8 cellular contexts compared by ENCODE assay signal in the genomic region with DNA sequence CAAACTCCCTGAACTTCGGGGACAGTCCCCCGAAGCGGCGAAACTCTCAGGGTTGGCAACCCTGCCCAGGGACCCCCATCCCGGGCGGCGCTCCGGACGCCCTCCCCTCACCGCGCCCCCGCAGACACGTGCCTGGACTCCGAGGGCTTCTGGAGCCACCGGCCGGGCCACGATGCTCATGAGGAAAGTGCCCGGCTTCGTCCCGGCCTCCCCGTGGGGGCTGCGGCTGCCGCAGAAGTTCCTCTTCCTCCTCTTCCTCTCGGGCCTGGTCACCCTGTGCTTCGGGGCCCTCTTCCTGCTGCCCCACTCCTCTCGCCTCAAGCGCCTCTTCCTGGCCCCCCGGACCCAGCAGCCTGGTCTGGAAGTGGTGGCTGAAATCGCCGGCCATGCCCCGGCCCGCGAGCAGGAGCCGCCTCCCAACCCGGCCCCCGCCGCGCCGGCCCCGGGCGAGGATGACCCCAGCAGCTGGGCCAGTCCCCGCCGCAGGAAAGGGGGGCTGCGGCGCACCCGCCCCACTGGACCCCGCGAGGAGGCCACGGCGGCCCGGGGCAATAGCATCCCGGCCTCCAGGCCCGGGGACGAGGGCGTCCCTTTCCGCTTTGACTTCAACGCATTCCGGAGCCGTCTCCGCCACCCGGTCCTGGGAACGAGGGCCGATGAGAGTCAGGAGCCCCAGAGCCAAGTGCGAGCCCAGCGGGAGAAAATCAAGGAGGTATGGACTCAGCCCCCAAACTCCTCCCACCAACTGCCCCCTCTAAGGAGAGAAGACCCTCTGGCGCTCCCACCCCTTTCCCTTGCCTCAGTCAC. TPM values are rescaled to one million over a fixed set of nuclear protein-coding genes. Genes with fewer than 3 reads are reported as not detected.
DNase-seq lines count a peak whose midpoint lies in the region; ATAC-seq and TF ChIP-seq lines count a peak whose summit lies in the region.

No MANE protein-coding gene starts in this region.

- H3K4me2 ChIP-seq in OCI-LY3 (ENCODE audit: low read length): peak overlapping the region; percentile 72

- intact Hi-C loops in naive thymus-derived CD4-positive, alpha-beta T cell (cut with micrococcal nuclease): loop anchor here (2.0 to 5.0 kb wide), 7 partner anchors 15 to 854 kb away; a partner anchor contains a TSS

- H3K27me3 Mint-ChIP-seq in CD8-positive, alpha-beta memory T cell: peaks cover 0 to 1% of the 10 kb centered on the region in 2 donors
- H3K27me3 Mint-ChIP-seq in naive thymus-derived CD4-positive, alpha-beta T cell: peaks cover 0 to 71% (median 0%) of the 10 kb centered on the region in 5 donors

- peaks cover 61% of the 10 kb centered on the region for H3K4me1 ChIP-seq in CD8-positive, alpha-beta memory T cell (ENCODE audit: insufficient read depth, low read length)
- H3K4me1 ChIP-seq in OCI-LY3 (ENCODE audit: low read length) (peaks cover 19% of the 10 kb centered on the region), ectodermal cell (ENCODE audit: control insufficient read depth, insufficient read depth, low read length) (peaks cover 17% of the 10 kb centered on the region)
- peaks cover 22 to 37% of the 10 kb centered on the region in 2 donors for H3K4me1 ChIP-seq in naive thymus-derived CD4-positive, alpha-beta T cell (ENCODE audit: control insufficient read depth in 2 of 2, insufficient read depth in 2 of 2, low read length in 2 of 2)

- DNase-seq in CD8-positive, alpha-beta memory T cell: no peak
- no peak for DNase-seq in naive thymus-derived CD4-positive, alpha-beta T cell
- DNase-seq in middle frontal gyrus (ENCODE audit: extremely low spot score, low spot score): no peak
- DNase-seq in NCI-H187 treated with DMSO at 0.1 percent for 48 hours (lab: John Stamatoyannopoulos, UW): no peak

- H2AFZ ChIP-seq in OCI-LY3 (ENCODE audit: low read depth, low read length): no peak overlapping the region

- no peaks in the 10 kb centered on the region for H3K79me2 ChIP-seq in OCI-LY3 (ENCODE audit: low read length)

- peaks cover 65 to 68% (median 67%) of the 10 kb centered on the region in 3 donors for H3K4me1 Mint-ChIP-seq in CD8-positive, alpha-beta memory T cell
- peaks cover 46 to 64% (median 54%) of the 10 kb centered on the region in 7 donors for H3K4me1 Mint-ChIP-seq in naive thymus-derived CD4-positive, alpha-beta T cell

- H3K36me3 ChIP-seq in CD8-positive, alpha-beta memory T cell (ENCODE audit: insufficient read depth, low read length): no peaks in the 10 kb centered on the region
- H3K36me3 ChIP-seq in OCI-LY3 (replicated peaks; ENCODE audit: low read depth, low read length) (no peaks in the 10 kb centered on the region), ectodermal cell (ENCODE audit: control insufficient read depth, insufficient read depth, low read length) (no peaks in the 10 kb centered on the region)
- peaks cover 0 to 4% (median 0%) of the 10 kb centered on the region in 3 experiments for H3K36me3 ChIP-seq in naive thymus-derived CD4-positive, alpha-beta T cell (ENCODE audit: control insufficient read depth in 2 of 3, insufficient read depth in 3 of 3, low read length in 3 of 3)

- H4K20me1 ChIP-seq in OCI-LY3 (ENCODE audit: insufficient read depth, low read length): no peaks in the 10 kb centered on the region

- H3K27ac ChIP-seq in CD8-positive, alpha-beta memory T cell (ENCODE audit: low read depth, low read length): no peak overlapping the region
- H3K27ac ChIP-seq in OCI-LY3 (ENCODE audit: low read length) (no peak overlapping the region), ectodermal cell (ENCODE audit: insufficient read depth, low read depth, low read length, poor library complexity, severe bottlenecking) (no peak overlapping the region)
- peak overlapping the region; percentile 84 for H3K27ac ChIP-seq in naive thymus-derived CD4-positive, alpha-beta T cell (ENCODE audit: low read depth, low read length)

- H3K9me3 Mint-ChIP-seq in CD8-positive, alpha-beta memory T cell: no peaks in the 10 kb centered on the region
- H3K9me3 Mint-ChIP-seq in naive thymus-derived CD4-positive, alpha-beta T cell: peaks cover 0 to 1% (median 0%) of the 10 kb centered on the region in 11 donors

- H3K4me3 ChIP-seq in CD8-positive, alpha-beta memory T cell (ENCODE audit: low read length): peak overlapping the region; percentile 45
- peak overlapping the region; percentile 68 for H3K4me3 ChIP-seq in OCI-LY3 (ENCODE audit: low read length)
- peak overlapping the region; percentile 45 for H3K4me3 ChIP-seq in ectodermal cell (ENCODE audit: insufficient read depth, low read depth, low read length)
- peak overlapping the region; percentile 63 for H3K4me3 ChIP-seq in naive thymus-derived CD4-positive, alpha-beta T cell (ENCODE audit: low read length)

- H3K4me3 Mint-ChIP-seq in CD8-positive, alpha-beta memory T cell: peak overlapping the region; percentile 78 to 93 (median 88)
- H3K4me3 Mint-ChIP-seq in naive thymus-derived CD4-positive, alpha-beta T cell: peak overlapping the region; percentile 90 to 100 (median 98)

- ATAC-seq in naive thymus-derived CD4-positive, alpha-beta T cell: no peak
- ATAC-seq in HG03521 (IDR thresholded peaks at IDR 0.05; ENCODE audit: unreplicated experiment) (no peak), GM18868 (IDR thresholded peaks at IDR 0.05; ENCODE audit: unreplicated experiment) (no peak)

- H3K9ac ChIP-seq in OCI-LY3 (ENCODE audit: low read length): no peak overlapping the region

- H3K36me3 Mint-ChIP-seq in CD8-positive, alpha-beta memory T cell: peaks cover 0 to 3% (median 0%) of the 10 kb centered on the region in 3 donors
- H3K36me3 Mint-ChIP-seq in naive thymus-derived CD4-positive, alpha-beta T cell: peaks cover 0 to 34% (median 5%) of the 10 kb centered on the region in 5 donors

- POLR2A ChIA-PET in CD8-positive, alpha-beta memory T cell (lab: Charles Lee): interaction anchor here (0.6 to 2.1 kb wide), 7 partner anchors 14 to 202 kb away, joined by 3 to 8 read pairs (median 5); a partner anchor contains a TSS
- POLR2A ChIA-PET in naive thymus-derived CD4-positive, alpha-beta T cell (lab: Charles Lee): interaction anchor here (0.5 to 10.3 kb wide), 26 partner anchors 8 to 385 kb away, joined by 3 to 125 read pairs (median 6); a partner anchor contains a TSS

- H3K27me3 ChIP-seq in CD8-positive, alpha-beta memory T cell (ENCODE audit: insufficient read depth, low read length, poor library complexity, severe bottlenecking): no peaks in the 10 kb centered on the region
- peaks cover 52% of the 10 kb centered on the region for H3K27me3 ChIP-seq in OCI-LY3 (ENCODE audit: low read depth, low read length)
- H3K27me3 ChIP-seq in ectodermal cell (ENCODE audit: control insufficient read depth, insufficient read depth, low read length, poor library complexity, severe bottlenecking): peaks cover 52% of the 10 kb centered on the region
- no peaks in the 10 kb centered on the region for H3K27me3 ChIP-seq in naive thymus-derived CD4-positive, alpha-beta T cell (ENCODE audit: control insufficient read depth in 2 of 2, insufficient read depth in 2 of 2, low read length in 2 of 2)

- CTCF ChIA-PET in CD8-positive, alpha-beta memory T cell (lab: Charles Lee): interaction anchor here (0.8 to 3.5 kb wide), 14 partner anchors 9 to 258 kb away, joined by 3 to 22 read pairs (median 6); a partner anchor contains a TSS
- CTCF ChIA-PET in naive thymus-derived CD4-positive, alpha-beta T cell (lab: Charles Lee): interaction anchor here (0.9 to 3.5 kb wide), 17 partner anchors 10 to 192 kb away, joined by 3 to 37 read pairs (median 5); no protein-coding TSS in a partner anchor

- no peak for TF ChIP-seq CTCF in OCI-LY3 (IDR thresholded peaks at IDR 0.05; ENCODE audit: low read depth, low read length)

- peak overlapping the region; percentile 77 to 96 (median 88) for H3K27ac Mint-ChIP-seq in CD8-positive, alpha-beta memory T cell
- peak overlapping the region; percentile 88 to 98 (median 92) for H3K27ac Mint-ChIP-seq in naive thymus-derived CD4-positive, alpha-beta T cell

- 1 to 2% methylated on average over 66 of the region's 66 CpGs for WGBS in ectodermal cell, 2 experiments

- H3K9me3 ChIP-seq in CD8-positive, alpha-beta memory T cell (ENCODE audit: low read length): no peaks in the 10 kb centered on the region
- H3K9me3 ChIP-seq in OCI-LY3 (ENCODE audit: insufficient read depth, low read length): no peaks in the 10 kb centered on the region
- no peaks in the 10 kb centered on the region for H3K9me3 ChIP-seq in ectodermal cell (ENCODE audit: control insufficient read depth, low read length)
- H3K9me3 ChIP-seq in naive thymus-derived CD4-positive, alpha-beta T cell (ENCODE audit: control insufficient read depth in 2 of 3, low read length in 3 of 3): no peaks in the 10 kb centered on the region

RNA-seq across cellular contexts. Expression of a gene that starts 1.2 kb away (rescaled TPM):
- 1 to 10 TPM; 2.8 to 3.6 TPM for total RNA-seq in CD8-positive, alpha-beta memory T cell
- 5.6 TPM for polyA plus RNA-seq in CD8-positive, alpha-beta memory T cell
- polyA plus RNA-seq in ectodermal cell (2013, experiment 1 of 4): 4.7 TPM
- polyA plus RNA-seq in ectodermal cell (2013, experiment 2 of 4): 6.1 TPM
- polyA plus RNA-seq in ectodermal cell (2013, experiment 3 of 4): 4.7 TPM
- 7.0 TPM for polyA plus RNA-seq in ectodermal cell (2013, experiment 4 of 4)
- 10 to 100 TPM; 28.8 to 85.5 (median 69.9) TPM for total RNA-seq in naive thymus-derived CD4-positive, alpha-beta T cell
- polyA plus RNA-seq in naive thymus-derived CD4-positive, alpha-beta T cell: 10 to 100 TPM; 16.0 to 30.4 TPM

Comparison
In these comparisons a context has a peak if more than half of its experiments do, and no peak if none do; other contexts are left out.
1. RNA of a gene that starts 1.2 kb away (total RNA-seq): 28.8 to 85.5 TPM in naive thymus-derived CD4-positive, alpha-beta T cell; 2.8 to 3.6 TPM in CD8-positive, alpha-beta memory T cell; every median in the first group is over 4 times any median in the second.
2. Peak in every context shown above with its lines, with median percentiles within 50 percentile points of each other: H3K4me3 ChIP-seq.